18 cellular contexts compared by ENCODE assay signal in genomic region chr9:75067894-75068293, GRCh38. TPM values are rescaled to one million over a fixed set of nuclear protein-coding genes. Genes with fewer than 3 reads are reported as not detected.
DNase-seq lines count a peak whose midpoint lies in the region; ATAC-seq, FAIRE-seq and TF ChIP-seq lines count a peak whose summit lies in the region.
"Had no signal": no experiment of that assay in that cellular context is flagged by ENCODE, and none has a peak within 500 bp of the region (broad histone marks: within the 10 kb centered on the region; RNA-seq: fewer than 3 reads in every experiment).

No MANE protein-coding gene starts in this region.

- intact Hi-C loops in pancreas (cut with DNase I) = no loop called here
- intact Hi-C loops in tibial artery (cut with DNase I; ENCODE audit: low total_unique reads) = no loop called here

- H3K27ac ChIP-seq in pancreas = no peak overlapping the region
- no peak overlapping the region for H3K27ac ChIP-seq in tibial artery
- H3K27ac ChIP-seq: BLaER1 treated with 17β-estradiol and CSF1 and Interleukin-3, amounts not matched to agents 10 nM and 100 nM had no signal

- H3K9me3 ChIP-seq in pancreas (no peaks in the 10 kb centered on the region), tibial artery (no peaks in the 10 kb centered on the region)
- H3K9me3 ChIP-seq: BLaER1 treated with 17β-estradiol and CSF1 and Interleukin-3, amounts not matched to agents 10 nM and 100 nM had no signal

- FAIRE-seq in pancreas (lab: Jason Lieb, UNC) = no peak

- H3K27me3 ChIP-seq in pancreas (no peaks in the 10 kb centered on the region), tibial artery (no peaks in the 10 kb centered on the region)
- H3K27me3 ChIP-seq: BLaER1 treated with 17β-estradiol and CSF1 and Interleukin-3, amounts not matched to agents 10 nM and 100 nM had no signal

- H3K4me3 ChIP-seq in pancreas (no peak overlapping the region), tibial artery (no peak overlapping the region)
- H3K4me3 ChIP-seq: BLaER1 treated with 17β-estradiol and CSF1 and Interleukin-3, amounts not matched to agents 10 nM and 100 nM had no signal

- no peaks in the 10 kb centered on the region for H3K27me3 Mint-ChIP-seq in activated T-helper 17 cell treated with anti-CD3 and anti-CD28 coated beads, Interleukin-2, amount 50 U/mL, for 72 hours
- no peaks in the 10 kb centered on the region for H3K27me3 Mint-ChIP-seq in central memory CD8-positive, alpha-beta T cell
- H3K27me3 Mint-ChIP-seq in endothelial cell (ENCODE audit: unreplicated experiment) = peaks cover 1% of the 10 kb centered on the region
- H3K27me3 Mint-ChIP-seq: B cell had no signal

- peak overlapping the region; percentile 64 for H3K27ac Mint-ChIP-seq in activated T-helper 17 cell treated with anti-CD3 and anti-CD28 coated beads, Interleukin-2, amount 50 U/mL, for 72 hours
- peak overlapping the region; percentile 41 for H3K27ac Mint-ChIP-seq in central memory CD8-positive, alpha-beta T cell (ENCODE audit: low read depth)
- H3K27ac Mint-ChIP-seq in endothelial cell (ENCODE audit: unreplicated experiment) = no peak overlapping the region
- H3K27ac Mint-ChIP-seq: B cell; CD8-positive, alpha-beta T cell; HFFc6 had no signal

- no peaks in the 10 kb centered on the region for H3K36me3 ChIP-seq in pancreas
- peaks cover 13 to 52% (median 16%) of the 10 kb centered on the region in 3 donors for H3K36me3 ChIP-seq in tibial artery

- 85 to 94% methylated on average over 4 of the region's 4 CpGs for WGBS in pancreas, 2 donors

- no peak for ATAC-seq in activated T-helper 17 cell treated with anti-CD3 and anti-CD28 coated beads, Interleukin-2, amount 50 U/mL, for 72 hours (replicated peaks)
- ATAC-seq in central memory CD8-positive, alpha-beta T cell (replicated peaks; ENCODE audit: extremely low read depth, poor library complexity, severe bottlenecking) = no peak
- ATAC-seq in HG02610 (IDR thresholded peaks at IDR 0.05; ENCODE audit: unreplicated experiment) (no peak), pancreas (no peak)
- ATAC-seq: CD8-positive, alpha-beta T cell; HCT116 had no signal

- H3K4me1 ChIP-seq in pancreas (no peaks in the 10 kb centered on the region), tibial artery (peaks cover 0 to 3% (median 0%) of the 10 kb centered on the region in 4 donors)

- DNase-seq in central memory CD8-positive, alpha-beta T cell (ENCODE audit: low spot score in 2 of 2) = no peak
- DNase-seq in endothelial cell (ENCODE audit: low spot score) = no peak
- DNase-seq in putamen (ENCODE audit: low spot score) = peak; percentile 81
- no peak for DNase-seq in pancreas
- no peak for DNase-seq in tibial artery
- DNase-seq in KG1 (lab: John Stamatoyannopoulos, UW) = no peak
- DNase-seq: 8988T; Calu3; CD8-positive, alpha-beta T cell; DMS79 treated with DMSO at 0.1 percent for 48 hours; GF-D8; H7; HFFc6 had no signal

- no peak overlapping the region for H3K4me3 Mint-ChIP-seq in activated T-helper 17 cell treated with anti-CD3 and anti-CD28 coated beads, Interleukin-2, amount 50 U/mL, for 72 hours
- H3K4me3 Mint-ChIP-seq in central memory CD8-positive, alpha-beta T cell = no peak overlapping the region
- peak overlapping the region; percentile 13 for H3K4me3 Mint-ChIP-seq in endothelial cell (ENCODE audit: unreplicated experiment)
- H3K4me3 Mint-ChIP-seq: B cell; CD8-positive, alpha-beta T cell; HFFc6 had no signal

- peaks cover 11% of the 10 kb centered on the region for H3K4me1 Mint-ChIP-seq in activated T-helper 17 cell treated with anti-CD3 and anti-CD28 coated beads, Interleukin-2, amount 50 U/mL, for 72 hours
- H3K4me1 Mint-ChIP-seq in central memory CD8-positive, alpha-beta T cell = peaks cover 11% of the 10 kb centered on the region
- no peaks in the 10 kb centered on the region for H3K4me1 Mint-ChIP-seq in endothelial cell (ENCODE audit: unreplicated experiment)

- H3K36me3 Mint-ChIP-seq in activated T-helper 17 cell treated with anti-CD3 and anti-CD28 coated beads, Interleukin-2, amount 50 U/mL, for 72 hours (ENCODE audit: low read depth) = peaks cover 90% of the 10 kb centered on the region
- H3K36me3 Mint-ChIP-seq in central memory CD8-positive, alpha-beta T cell (ENCODE audit: insufficient read depth) = peaks cover 13% of the 10 kb centered on the region
- peaks cover 32% of the 10 kb centered on the region for H3K36me3 Mint-ChIP-seq in endothelial cell (ENCODE audit: low read depth, unreplicated experiment)

- H3K9me3 Mint-ChIP-seq in activated T-helper 17 cell treated with anti-CD3 and anti-CD28 coated beads, Interleukin-2, amount 50 U/mL, for 72 hours = no peaks in the 10 kb centered on the region
- H3K9me3 Mint-ChIP-seq in central memory CD8-positive, alpha-beta T cell = no peaks in the 10 kb centered on the region
- H3K9me3 Mint-ChIP-seq in endothelial cell (ENCODE audit: unreplicated experiment) = no peaks in the 10 kb centered on the region
- H3K9me3 Mint-ChIP-seq: CD8-positive, alpha-beta T cell; HFFc6 had no signal

- TF ChIP-seq CTCF in endothelial cell (IDR thresholded peaks at IDR 0.05; ENCODE audit: unreplicated experiment) (no peak), pancreas (IDR thresholded peaks at IDR 0.05) (no peak), tibial artery (IDR thresholded peaks at IDR 0.05) (no peak)

RNA-seq across cellular contexts. Expression of gene NMRK1, which starts 20.1 kb away (rescaled TPM):
- total RNA-seq in activated T-helper 17 cell treated with anti-CD3 and anti-CD28 coated beads, Interleukin-2, amount 50 U/mL, for 72 hours = 10 to 100 TPM; 39.6 to 51.5 TPM
- total RNA-seq in endothelial cell (ENCODE audit: unreplicated experiment) (58.2 TPM), pancreas (10 to 100 TPM; 16.8 to 29.8 (median 24.6) TPM)
- 10 to 100 TPM; 58.7 to 76.1 TPM for polyA plus RNA-seq in pancreas

RNA-seq across cellular contexts. Expression of gene OSTF1, which starts 20.4 kb away (rescaled TPM):
- 100 to 1,000 TPM; 131 to 217 TPM for total RNA-seq in activated T-helper 17 cell treated with anti-CD3 and anti-CD28 coated beads, Interleukin-2, amount 50 U/mL, for 72 hours
- total RNA-seq in endothelial cell (ENCODE audit: unreplicated experiment) (51.4 TPM), pancreas (10 to 100 TPM in 5 of 6 donors, 1 to 10 TPM in 1; 10.0 to 29.0 (median 13.5) TPM)
- 10 to 100 TPM; 12.3 to 12.7 TPM for polyA plus RNA-seq in pancreas

RNA-seq across cellular contexts. Expression of gene CARNMT1, which starts 39.8 kb away (rescaled TPM):
- 10 to 100 TPM; 26.8 to 39.1 TPM for total RNA-seq in activated T-helper 17 cell treated with anti-CD3 and anti-CD28 coated beads, Interleukin-2, amount 50 U/mL, for 72 hours
- 17.4 TPM for total RNA-seq in endothelial cell (ENCODE audit: unreplicated experiment)
- total RNA-seq in pancreas = 10 to 100 TPM in 4 of 6 donors, 1 to 10 TPM in 2; 9.2 to 17.4 (median 12.2) TPM
- 1 to 10 TPM; 4.0 to 4.7 TPM for polyA plus RNA-seq in pancreas
